Comparison of ENCODE assay signal across 13 cellular contexts in the genomic region with DNA sequence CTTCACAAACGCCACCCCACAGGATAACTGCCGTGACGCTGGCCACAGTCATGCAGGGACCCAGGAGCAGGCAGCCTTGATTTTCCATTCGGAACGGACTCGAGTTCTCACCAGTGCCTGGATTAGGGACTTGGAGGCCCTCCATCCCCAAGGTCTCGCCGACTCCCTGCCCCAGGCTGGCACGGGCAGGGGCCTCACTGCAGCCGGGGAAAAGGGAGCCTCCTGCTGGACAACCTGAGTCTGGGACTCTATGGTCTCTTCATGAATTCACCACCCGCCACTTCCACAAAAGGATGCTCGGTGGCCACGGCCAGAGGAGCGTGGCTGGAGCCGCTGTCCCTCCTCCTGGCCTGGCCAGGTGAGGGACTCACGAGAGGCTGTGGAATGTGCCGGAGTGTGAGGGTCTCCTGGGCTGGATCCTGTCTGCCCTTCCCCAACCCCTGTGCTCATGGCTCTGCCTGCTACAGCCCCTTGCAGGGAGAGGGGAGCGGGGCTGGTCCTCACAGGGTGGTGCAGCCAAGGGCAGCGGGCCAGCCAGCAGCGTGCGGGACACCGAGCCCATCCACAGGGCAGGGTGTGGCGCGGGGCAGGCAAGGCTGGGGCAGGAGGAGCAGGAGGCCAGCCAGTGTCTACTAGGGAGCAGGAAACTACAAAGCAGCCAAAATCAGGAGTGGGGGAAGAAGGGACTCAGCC. TPM values are rescaled to one million over a fixed set of nuclear protein-coding genes. Genes with fewer than 3 reads are reported as not detected.
DNase-seq lines count a peak whose midpoint lies in the region; ATAC-seq, FAIRE-seq and TF ChIP-seq lines count a peak whose summit lies in the region.
"Had no signal": no experiment of that assay in that cellular context is flagged by ENCODE, and none has a peak within 500 bp of the region (broad histone marks: within the 10 kb centered on the region; RNA-seq: fewer than 3 reads in every experiment).

No MANE protein-coding gene starts in this region.

- H3K27ac ChIP-seq in OCI-LY1 (ENCODE audit: low read depth, low read length, poor library complexity, severe bottlenecking) (no peak overlapping the region), brain microvascular endothelial cell (no peak overlapping the region), small intestine (ENCODE audit: low read depth in 1 of 2, low read length in 1 of 2) (no peak overlapping the region), SJCRH30 (no peak overlapping the region)
- H3K27ac ChIP-seq: coronary artery, heart left ventricle had no signal

- no peak overlapping the region for H2AFZ ChIP-seq in OCI-LY1 (ENCODE audit: low read length)

- in situ Hi-C loops in brain microvascular endothelial cell (cut with HindIII; ENCODE audit: low pct_ligation_motif_present, low sequenced_read_pairs), result no loop called here

- no peaks in the 10 kb centered on the region for H3K9me3 ChIP-seq in OCI-LY1 (ENCODE audit: low read length)
- H3K9me3 ChIP-seq in small intestine (ENCODE audit: control insufficient read depth, low read depth), result no peaks in the 10 kb centered on the region
- H3K9me3 ChIP-seq in SJCRH30 (replicated peaks), result no peaks in the 10 kb centered on the region
- H3K9me3 ChIP-seq: heart left ventricle had no signal

- H3F3A ChIP-seq in OCI-LY1 (ENCODE audit: insufficient read depth, low read length), result no peaks in the 10 kb centered on the region

- H3K79me2 ChIP-seq in OCI-LY1 (ENCODE audit: insufficient read depth, low read length), result no peaks in the 10 kb centered on the region

- 39 to 76% (median 61%) methylated on average over 24 of the region's 24 CpGs for WGBS in small intestine, 3 donors

- H3K4me1 ChIP-seq in OCI-LY1 (ENCODE audit: insufficient read depth, low read length, severe bottlenecking) (no peaks in the 10 kb centered on the region), small intestine (ENCODE audit: control insufficient read depth in 2 of 2, insufficient read depth in 1 of 2, low read depth in 1 of 2, low read length in 1 of 2) (no peaks in the 10 kb centered on the region), SJCRH30 (peaks cover 9% of the 10 kb centered on the region; the same call in 1 of the 2 replicates)
- H3K4me1 ChIP-seq: heart left ventricle had no signal

- H3K9ac ChIP-seq in OCI-LY1 (ENCODE audit: low read length), result no peak overlapping the region

- peak; percentile 38; the same call in 1 of the 2 replicates for TF ChIP-seq CTCF in OCI-LY1 (IDR thresholded peaks at IDR 0.05; ENCODE audit: low read length)
- TF ChIP-seq CTCF in brain microvascular endothelial cell (IDR thresholded peaks at IDR 0.05; ENCODE audit: low read depth, low read length, missing control alignments), result peak; percentile 34

- H3K36me3 ChIP-seq in OCI-LY1 (ENCODE audit: insufficient read depth, low read length), result no peaks in the 10 kb centered on the region
- H3K36me3 ChIP-seq in brain microvascular endothelial cell (replicated peaks), result no peaks in the 10 kb centered on the region
- no peaks in the 10 kb centered on the region for H3K36me3 ChIP-seq in small intestine (ENCODE audit: control insufficient read depth in 2 of 2, insufficient read depth in 2 of 2, low read length in 2 of 2)
- H3K36me3 ChIP-seq in SJCRH30, result no peaks in the 10 kb centered on the region
- H3K36me3 ChIP-seq: heart left ventricle had no signal

- H3K4me2 ChIP-seq in OCI-LY1 (ENCODE audit: low read length), result no peak overlapping the region

- peaks cover 3% of the 10 kb centered on the region; the same call in 1 of the 2 replicates for H3K27me3 ChIP-seq in OCI-LY1 (ENCODE audit: insufficient read depth, low read length)
- no peaks in the 10 kb centered on the region for H3K27me3 ChIP-seq in brain microvascular endothelial cell (replicated peaks)
- no peaks in the 10 kb centered on the region for H3K27me3 ChIP-seq in small intestine (ENCODE audit: control insufficient read depth in 2 of 2, insufficient read depth in 2 of 2, low read length in 2 of 2)
- no peaks in the 10 kb centered on the region for H3K27me3 ChIP-seq in SJCRH30

- ATAC-seq in GM18873 (IDR thresholded peaks at IDR 0.05; ENCODE audit: low FRiP score, unreplicated experiment) (no peak), HG02763 (IDR thresholded peaks at IDR 0.05; ENCODE audit: unreplicated experiment) (no peak)
- ATAC-seq: heart left ventricle had no signal

- no peaks in the 10 kb centered on the region for H4K20me1 ChIP-seq in OCI-LY1 (ENCODE audit: insufficient read depth, low read length)

- no peak for FAIRE-seq in small intestine (lab: Jason Lieb, UNC)

- DNase-seq in activated naive CD4-positive, alpha-beta T cell treated with Interleukin-2 at 50 U/mL for 16 hours, result peak; percentile 11
- no peak for DNase-seq in activated naive CD4-positive, alpha-beta T cell treated with anti-CD3 and anti-CD28 coated beads, Interleukin-2, amount 50 U/mL, for 16 hours
- no peak for DNase-seq in brain microvascular endothelial cell
- DNase-seq in small intestine, result peak; percentile 11
- DNase-seq in SJCRH30, result no peak
- DNase-seq: heart left ventricle; NCI-H1105 treated with DMSO at 0.1 percent for 48 hours; SHP77; stimulated activated CD4-positive, alpha-beta T cell treated with anti-CD3 and anti-CD28 coated beads, Interleukin-12 subunit alpha, Interleukin-12 subunit beta, amount 100 ng/mL, for 4 hours had no signal

- no peaks in the 10 kb centered on the region for H3K9me2 ChIP-seq in OCI-LY1 (ENCODE audit: low read depth, low read length)

- no peak overlapping the region for H3K4me3 ChIP-seq in OCI-LY1 (ENCODE audit: low read depth, low read length, poor library complexity, severe bottlenecking)
- H3K4me3 ChIP-seq in brain microvascular endothelial cell (ENCODE audit: low read depth, low read length), result no peak overlapping the region
- H3K4me3 ChIP-seq in small intestine (ENCODE audit: low read depth in 1 of 2, low read length in 2 of 2), result no peak overlapping the region
- H3K4me3 ChIP-seq in SJCRH30, result no peak overlapping the region
- H3K4me3 ChIP-seq: coronary artery, heart left ventricle had no signal

RNA-seq across cellular contexts. Expression of a gene that starts 42.3 kb away (rescaled TPM):
- 1 to 10 TPM in 2 of 3 donors, not detected in 1; 1.2 to 3.4 TPM for polyA plus RNA-seq in small intestine
- not detected in 2 replicates for total RNA-seq in SJCRH30 (2014; rRNA removed; shearing (Covaris generic))
- total RNA-seq: heart left ventricle had no signal
- polyA plus RNA-seq: heart left ventricle had no signal

RNA-seq across cellular contexts. Expression of a gene that starts 51.3 kb away (rescaled TPM):
- polyA plus RNA-seq in small intestine, result 1 to 10 TPM in 1 of 3 donors, not detected in 2; 1.3 TPM
- not detected in 2 replicates for total RNA-seq in SJCRH30 (2014; rRNA removed; shearing (Covaris generic))
- total RNA-seq: heart left ventricle had no signal
- polyA plus RNA-seq: heart left ventricle had no signal

Comparison
In these comparisons a context has a peak if more than half of its experiments do, and no peak if none do; other contexts are left out.
1. DNase-seq: peak in activated naive CD4-positive, alpha-beta T cell treated with Interleukin-2 at 50 U/mL for 16 hours (single experiment) and small intestine (single experiment); none in activated naive CD4-positive, alpha-beta T cell treated with anti-CD3 and anti-CD28 coated beads, Interleukin-2, amount 50 U/mL, for 16 hours (single experiment), brain microvascular endothelial cell (single experiment) and SJCRH30 (0 of 2).